1 cellular context compared by ENCODE assay signal in the genomic region with DNA sequence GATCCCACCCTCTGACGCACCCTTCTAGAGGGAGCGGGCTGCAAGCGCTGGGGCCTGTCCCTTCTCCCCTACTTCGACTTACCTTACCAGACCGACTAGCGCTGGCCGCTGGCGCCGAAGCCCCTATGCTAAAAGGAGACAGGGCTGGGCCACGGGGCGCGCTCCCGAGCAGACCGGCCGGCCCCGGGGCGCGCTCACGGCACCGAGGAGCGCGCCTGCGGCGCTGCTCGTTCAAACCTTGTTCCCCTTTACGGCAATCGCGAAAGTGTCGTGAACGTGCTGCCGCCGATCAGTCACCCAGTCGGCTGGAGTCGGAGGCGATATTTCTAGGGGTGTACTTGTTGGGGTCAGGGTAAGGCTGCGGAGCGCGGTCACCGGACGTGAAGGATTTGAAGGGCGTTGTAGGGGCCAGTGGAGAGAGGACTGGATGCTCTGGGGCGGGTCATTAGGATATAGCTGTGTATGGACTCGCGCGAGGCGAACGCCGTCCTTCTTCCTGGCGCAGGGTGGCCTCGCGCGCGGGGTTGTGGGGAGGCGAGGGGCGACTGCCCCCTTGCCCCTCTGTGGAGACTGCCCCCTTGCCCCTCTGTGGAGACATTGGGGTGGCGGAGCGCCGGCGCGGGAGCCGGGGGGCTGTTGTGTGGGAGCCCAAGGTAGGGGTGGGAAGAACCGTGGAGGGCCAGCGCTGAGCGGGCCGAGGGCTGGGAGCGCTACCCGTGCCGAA.
TF ChIP-seq lines count a peak whose summit lies in the region.

A gene (plus strand): TSS at position 268 of the 724 bp plus-strand sequence. CDS start 7,492 bp downstream, outside the sequence.
A gene (minus strand): TSS at position 138 of the 724 bp plus-strand sequence. CDS start 8,539 bp downstream, outside the sequence.

TF ChIP-seq in K562, 482 proteins besides CTCF, POLR2A, EP300 and RAD21 (continued from another document and continues in another):
- TF ChIP-seq POLR2AphosphoS5 (IDR thresholded peaks at IDR 0.05; ENCODE audit: control insufficient read depth, insufficient read depth, low read depth, low read length) = peak; percentile 88
- TF ChIP-seq HIVEP1 (CRISPR knock-in tag; IDR thresholded peaks at IDR 0.05) = no peak
- TF ChIP-seq, protein P1, sequence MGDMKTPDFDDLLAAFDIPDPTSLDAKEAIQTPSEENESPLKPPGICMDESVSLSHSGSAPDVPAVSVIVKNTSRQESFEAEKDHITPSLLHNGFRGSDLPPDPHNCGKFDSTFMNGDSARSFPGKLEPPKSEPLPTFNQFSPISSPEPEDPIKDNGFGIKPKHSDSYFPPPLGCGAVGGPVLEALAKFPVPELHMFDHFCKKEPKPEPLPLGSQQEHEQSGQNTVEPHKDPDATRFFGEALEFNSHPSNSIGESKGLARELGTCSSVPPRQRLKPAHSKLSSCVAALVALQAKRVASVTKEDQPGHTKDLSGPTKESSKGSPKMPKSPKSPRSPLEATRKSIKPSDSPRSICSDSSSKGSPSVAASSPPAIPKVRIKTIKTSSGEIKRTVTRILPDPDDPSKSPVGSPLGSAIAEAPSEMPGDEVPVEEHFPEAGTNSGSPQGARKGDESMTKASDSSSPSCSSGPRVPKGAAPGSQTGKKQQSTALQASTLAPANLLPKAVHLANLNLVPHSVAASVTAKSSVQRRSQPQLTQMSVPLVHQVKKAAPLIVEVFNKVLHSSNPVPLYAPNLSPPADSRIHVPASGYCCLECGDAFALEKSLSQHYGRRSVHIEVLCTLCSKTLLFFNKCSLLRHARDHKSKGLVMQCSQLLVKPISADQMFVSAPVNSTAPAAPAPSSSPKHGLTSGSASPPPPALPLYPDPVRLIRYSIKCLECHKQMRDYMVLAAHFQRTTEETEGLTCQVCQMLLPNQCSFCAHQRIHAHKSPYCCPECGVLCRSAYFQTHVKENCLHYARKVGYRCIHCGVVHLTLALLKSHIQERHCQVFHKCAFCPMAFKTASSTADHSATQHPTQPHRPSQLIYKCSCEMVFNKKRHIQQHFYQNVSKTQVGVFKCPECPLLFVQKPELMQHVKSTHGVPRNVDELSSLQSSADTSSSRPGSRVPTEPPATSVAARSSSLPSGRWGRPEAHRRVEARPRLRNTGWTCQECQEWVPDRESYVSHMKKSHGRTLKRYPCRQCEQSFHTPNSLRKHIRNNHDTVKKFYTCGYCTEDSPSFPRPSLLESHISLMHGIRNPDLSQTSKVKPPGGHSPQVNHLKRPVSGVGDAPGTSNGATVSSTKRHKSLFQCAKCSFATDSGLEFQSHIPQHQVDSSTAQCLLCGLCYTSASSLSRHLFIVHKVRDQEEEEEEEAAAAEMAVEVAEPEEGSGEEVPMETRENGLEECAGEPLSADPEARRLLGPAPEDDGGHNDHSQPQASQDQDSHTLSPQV (IDR thresholded peaks at IDR 0.05) = no peak
- TF ChIP-seq ZNF561 (CRISPR knock-in tag; conservative IDR thresholded peaks at IDR 0.05) = no peak
- TF ChIP-seq, protein P2, sequence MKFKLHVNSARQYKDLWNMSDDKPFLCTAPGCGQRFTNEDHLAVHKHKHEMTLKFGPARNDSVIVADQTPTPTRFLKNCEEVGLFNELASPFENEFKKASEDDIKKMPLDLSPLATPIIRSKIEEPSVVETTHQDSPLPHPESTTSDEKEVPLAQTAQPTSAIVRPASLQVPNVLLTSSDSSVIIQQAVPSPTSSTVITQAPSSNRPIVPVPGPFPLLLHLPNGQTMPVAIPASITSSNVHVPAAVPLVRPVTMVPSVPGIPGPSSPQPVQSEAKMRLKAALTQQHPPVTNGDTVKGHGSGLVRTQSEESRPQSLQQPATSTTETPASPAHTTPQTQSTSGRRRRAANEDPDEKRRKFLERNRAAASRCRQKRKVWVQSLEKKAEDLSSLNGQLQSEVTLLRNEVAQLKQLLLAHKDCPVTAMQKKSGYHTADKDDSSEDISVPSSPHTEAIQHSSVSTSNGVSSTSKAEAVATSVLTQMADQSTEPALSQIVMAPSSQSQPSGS (CRISPR knock-in tag; IDR thresholded peaks at IDR 0.05) = no peak
- TF ChIP-seq, protein P3, sequence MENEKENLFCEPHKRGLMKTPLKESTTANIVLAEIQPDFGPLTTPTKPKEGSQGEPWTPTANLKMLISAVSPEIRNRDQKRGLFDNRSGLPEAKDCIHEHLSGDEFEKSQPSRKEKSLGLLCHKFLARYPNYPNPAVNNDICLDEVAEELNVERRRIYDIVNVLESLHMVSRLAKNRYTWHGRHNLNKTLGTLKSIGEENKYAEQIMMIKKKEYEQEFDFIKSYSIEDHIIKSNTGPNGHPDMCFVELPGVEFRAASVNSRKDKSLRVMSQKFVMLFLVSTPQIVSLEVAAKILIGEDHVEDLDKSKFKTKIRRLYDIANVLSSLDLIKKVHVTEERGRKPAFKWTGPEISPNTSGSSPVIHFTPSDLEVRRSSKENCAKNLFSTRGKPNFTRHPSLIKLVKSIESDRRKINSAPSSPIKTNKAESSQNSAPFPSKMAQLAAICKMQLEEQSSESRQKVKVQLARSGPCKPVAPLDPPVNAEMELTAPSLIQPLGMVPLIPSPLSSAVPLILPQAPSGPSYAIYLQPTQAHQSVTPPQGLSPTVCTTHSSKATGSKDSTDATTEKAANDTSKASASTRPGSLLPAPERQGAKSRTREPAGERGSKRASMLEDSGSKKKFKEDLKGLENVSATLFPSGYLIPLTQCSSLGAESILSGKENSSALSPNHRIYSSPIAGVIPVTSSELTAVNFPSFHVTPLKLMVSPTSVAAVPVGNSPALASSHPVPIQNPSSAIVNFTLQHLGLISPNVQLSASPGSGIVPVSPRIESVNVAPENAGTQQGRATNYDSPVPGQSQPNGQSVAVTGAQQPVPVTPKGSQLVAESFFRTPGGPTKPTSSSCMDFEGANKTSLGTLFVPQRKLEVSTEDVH (IDR thresholded peaks at IDR 0.05; ENCODE audit: low read depth, partially characterized antibody) = peak; percentile 79
- no peak for TF ChIP-seq ETS2 (tag; IDR thresholded peaks at IDR 0.05; ENCODE audit: borderline replicate concordance, poor library complexity, severe bottlenecking)
- TF ChIP-seq TAF7 (tag; IDR thresholded peaks at IDR 0.05) = peak; percentile 60; the same call in 1 of the 2 replicates
- 0 out of 2 replicates have a peak, but pooled peaks have one; percentile 25 for TF ChIP-seq MEF2D (tag; conservative IDR thresholded peaks at IDR 0.05; ENCODE audit: low read depth)
- TF ChIP-seq FOS (IDR thresholded peaks at IDR 0.05; ENCODE audit: extremely low read depth, insufficient read length) = peak; percentile 7
- no peak for TF ChIP-seq MAFK (IDR thresholded peaks at IDR 0.05; ENCODE audit: low read length)
- no peak for TF ChIP-seq BDP1 (IDR thresholded peaks at IDR 0.05; ENCODE audit: insufficient read depth, insufficient read length)
- peak; percentile 29; the same call in 1 of the 2 replicates for TF ChIP-seq MYNN (IDR thresholded peaks at IDR 0.05)
- no peak for TF ChIP-seq MYNN (CRISPR knock-in tag; IDR thresholded peaks at IDR 0.05)
- no peak for TF ChIP-seq STAT5B (CRISPR knock-in tag; IDR thresholded peaks at IDR 0.05)
- TF ChIP-seq ZNF224 (CRISPR knock-in tag; IDR thresholded peaks at IDR 0.05) = no peak
- TF ChIP-seq KAT8 (IDR thresholded peaks at IDR 0.05; ENCODE audit: low read depth) = no peak
- TF ChIP-seq ZNF75A (CRISPR knock-in tag; IDR thresholded peaks at IDR 0.05) = no peak
- TF ChIP-seq, protein P4, sequence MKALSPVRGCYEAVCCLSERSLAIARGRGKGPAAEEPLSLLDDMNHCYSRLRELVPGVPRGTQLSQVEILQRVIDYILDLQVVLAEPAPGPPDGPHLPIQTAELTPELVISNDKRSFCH (CRISPR knock-in tag; IDR thresholded peaks at IDR 0.05) = no peak
- TF ChIP-seq, protein P4 (tag; IDR thresholded peaks at IDR 0.05) = no peak
- no peak for TF ChIP-seq CBX2 (IDR thresholded peaks at IDR 0.05; ENCODE audit: insufficient read depth, low read length, poor library complexity, severe bottlenecking)
- TF ChIP-seq, protein P5, sequence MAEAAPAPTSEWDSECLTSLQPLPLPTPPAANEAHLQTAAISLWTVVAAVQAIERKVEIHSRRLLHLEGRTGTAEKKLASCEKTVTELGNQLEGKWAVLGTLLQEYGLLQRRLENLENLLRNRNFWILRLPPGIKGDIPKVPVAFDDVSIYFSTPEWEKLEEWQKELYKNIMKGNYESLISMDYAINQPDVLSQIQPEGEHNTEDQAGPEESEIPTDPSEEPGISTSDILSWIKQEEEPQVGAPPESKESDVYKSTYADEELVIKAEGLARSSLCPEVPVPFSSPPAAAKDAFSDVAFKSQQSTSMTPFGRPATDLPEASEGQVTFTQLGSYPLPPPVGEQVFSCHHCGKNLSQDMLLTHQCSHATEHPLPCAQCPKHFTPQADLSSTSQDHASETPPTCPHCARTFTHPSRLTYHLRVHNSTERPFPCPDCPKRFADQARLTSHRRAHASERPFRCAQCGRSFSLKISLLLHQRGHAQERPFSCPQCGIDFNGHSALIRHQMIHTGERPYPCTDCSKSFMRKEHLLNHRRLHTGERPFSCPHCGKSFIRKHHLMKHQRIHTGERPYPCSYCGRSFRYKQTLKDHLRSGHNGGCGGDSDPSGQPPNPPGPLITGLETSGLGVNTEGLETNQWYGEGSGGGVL (CRISPR knock-in tag; IDR thresholded peaks at IDR 0.05) = no peak
- no peak for TF ChIP-seq U2AF1 (optimal IDR thresholded peaks at IDR 0.05; ENCODE audit: low read depth, low read length)
- 0 out of 2 replicates have a peak, but pooled peaks have one; percentile 13 for TF ChIP-seq ZFP1 (CRISPR knock-in tag; IDR thresholded peaks at IDR 0.05)
- TF ChIP-seq CTBP1 (IDR thresholded peaks at IDR 0.05; ENCODE audit: borderline replicate concordance) = peak; percentile 85; the same call in 1 of the 2 replicates
- no peak for TF ChIP-seq JUNB (CRISPR knock-in tag; conservative IDR thresholded peaks at IDR 0.05)
- peak; percentile 22; the same call in 1 of the 2 replicates for TF ChIP-seq CHD2 (IDR thresholded peaks at IDR 0.05; ENCODE audit: low read depth, low read length)
- no peak for TF ChIP-seq ZNF785 (CRISPR knock-in tag; IDR thresholded peaks at IDR 0.05)
- TF ChIP-seq, protein P6, sequence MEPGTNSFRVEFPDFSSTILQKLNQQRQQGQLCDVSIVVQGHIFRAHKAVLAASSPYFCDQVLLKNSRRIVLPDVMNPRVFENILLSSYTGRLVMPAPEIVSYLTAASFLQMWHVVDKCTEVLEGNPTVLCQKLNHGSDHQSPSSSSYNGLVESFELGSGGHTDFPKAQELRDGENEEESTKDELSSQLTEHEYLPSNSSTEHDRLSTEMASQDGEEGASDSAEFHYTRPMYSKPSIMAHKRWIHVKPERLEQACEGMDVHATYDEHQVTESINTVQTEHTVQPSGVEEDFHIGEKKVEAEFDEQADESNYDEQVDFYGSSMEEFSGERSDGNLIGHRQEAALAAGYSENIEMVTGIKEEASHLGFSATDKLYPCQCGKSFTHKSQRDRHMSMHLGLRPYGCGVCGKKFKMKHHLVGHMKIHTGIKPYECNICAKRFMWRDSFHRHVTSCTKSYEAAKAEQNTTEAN (CRISPR knock-in tag; IDR thresholded peaks at IDR 0.05) = no peak
- TF ChIP-seq PHF20 (IDR thresholded peaks at IDR 0.05; ENCODE audit: partially characterized antibody) = peak; percentile 76
- TF ChIP-seq PHTF2 (CRISPR knock-in tag; IDR thresholded peaks at IDR 0.05) = no peak
- TF ChIP-seq CBFA2T2 (conservative IDR thresholded peaks at IDR 0.05) = no peak
- TF ChIP-seq CREBBP (IDR thresholded peaks at IDR 0.05; ENCODE audit: low read depth, low read length) = no peak
- no peak for TF ChIP-seq PPARD (CRISPR knock-in tag; IDR thresholded peaks at IDR 0.05)
- TF ChIP-seq, protein P7, sequence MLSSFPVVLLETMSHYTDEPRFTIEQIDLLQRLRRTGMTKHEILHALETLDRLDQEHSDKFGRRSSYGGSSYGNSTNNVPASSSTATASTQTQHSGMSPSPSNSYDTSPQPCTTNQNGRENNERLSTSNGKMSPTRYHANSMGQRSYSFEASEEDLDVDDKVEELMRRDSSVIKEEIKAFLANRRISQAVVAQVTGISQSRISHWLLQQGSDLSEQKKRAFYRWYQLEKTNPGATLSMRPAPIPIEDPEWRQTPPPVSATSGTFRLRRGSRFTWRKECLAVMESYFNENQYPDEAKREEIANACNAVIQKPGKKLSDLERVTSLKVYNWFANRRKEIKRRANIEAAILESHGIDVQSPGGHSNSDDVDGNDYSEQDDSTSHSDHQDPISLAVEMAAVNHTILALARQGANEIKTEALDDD (IDR thresholded peaks at IDR 0.05) = no peak
- TF ChIP-seq, protein P8, sequence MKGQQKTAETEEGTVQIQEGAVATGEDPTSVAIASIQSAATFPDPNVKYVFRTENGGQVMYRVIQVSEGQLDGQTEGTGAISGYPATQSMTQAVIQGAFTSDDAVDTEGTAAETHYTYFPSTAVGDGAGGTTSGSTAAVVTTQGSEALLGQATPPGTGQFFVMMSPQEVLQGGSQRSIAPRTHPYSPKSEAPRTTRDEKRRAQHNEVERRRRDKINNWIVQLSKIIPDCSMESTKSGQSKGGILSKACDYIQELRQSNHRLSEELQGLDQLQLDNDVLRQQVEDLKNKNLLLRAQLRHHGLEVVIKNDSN (CRISPR knock-in tag; IDR thresholded peaks at IDR 0.05) = no peak
- TF ChIP-seq, protein P9, sequence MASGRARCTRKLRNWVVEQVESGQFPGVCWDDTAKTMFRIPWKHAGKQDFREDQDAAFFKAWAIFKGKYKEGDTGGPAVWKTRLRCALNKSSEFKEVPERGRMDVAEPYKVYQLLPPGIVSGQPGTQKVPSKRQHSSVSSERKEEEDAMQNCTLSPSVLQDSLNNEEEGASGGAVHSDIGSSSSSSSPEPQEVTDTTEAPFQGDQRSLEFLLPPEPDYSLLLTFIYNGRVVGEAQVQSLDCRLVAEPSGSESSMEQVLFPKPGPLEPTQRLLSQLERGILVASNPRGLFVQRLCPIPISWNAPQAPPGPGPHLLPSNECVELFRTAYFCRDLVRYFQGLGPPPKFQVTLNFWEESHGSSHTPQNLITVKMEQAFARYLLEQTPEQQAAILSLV (tag; IDR thresholded peaks at IDR 0.05) = no peak
- TF ChIP-seq, protein P10, sequence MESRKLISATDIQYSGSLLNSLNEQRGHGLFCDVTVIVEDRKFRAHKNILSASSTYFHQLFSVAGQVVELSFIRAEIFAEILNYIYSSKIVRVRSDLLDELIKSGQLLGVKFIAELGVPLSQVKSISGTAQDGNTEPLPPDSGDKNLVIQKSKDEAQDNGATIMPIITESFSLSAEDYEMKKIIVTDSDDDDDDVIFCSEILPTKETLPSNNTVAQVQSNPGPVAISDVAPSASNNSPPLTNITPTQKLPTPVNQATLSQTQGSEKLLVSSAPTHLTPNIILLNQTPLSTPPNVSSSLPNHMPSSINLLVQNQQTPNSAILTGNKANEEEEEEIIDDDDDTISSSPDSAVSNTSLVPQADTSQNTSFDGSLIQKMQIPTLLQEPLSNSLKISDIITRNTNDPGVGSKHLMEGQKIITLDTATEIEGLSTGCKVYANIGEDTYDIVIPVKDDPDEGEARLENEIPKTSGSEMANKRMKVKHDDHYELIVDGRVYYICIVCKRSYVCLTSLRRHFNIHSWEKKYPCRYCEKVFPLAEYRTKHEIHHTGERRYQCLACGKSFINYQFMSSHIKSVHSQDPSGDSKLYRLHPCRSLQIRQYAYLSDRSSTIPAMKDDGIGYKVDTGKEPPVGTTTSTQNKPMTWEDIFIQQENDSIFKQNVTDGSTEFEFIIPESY (CRISPR knock-in tag; IDR thresholded peaks at IDR 0.05) = peak; percentile 47; the same call in 1 of the 2 replicates
- TF ChIP-seq NR1H2 (CRISPR knock-in tag; IDR thresholded peaks at IDR 0.05) = no peak; the same call in 1 of the 2 replicates
- peak; percentile 33; the same call in 1 of the 2 replicates for TF ChIP-seq NFIC (IDR thresholded peaks at IDR 0.05)
- TF ChIP-seq LEF1 (IDR thresholded peaks at IDR 0.05) = no peak
- TF ChIP-seq MTA3 (IDR thresholded peaks at IDR 0.05; ENCODE audit: borderline replicate concordance) = peak; percentile 20; the same call in 1 of the 2 replicates
- no peak for TF ChIP-seq ZNF274 (IDR thresholded peaks at IDR 0.05; ENCODE audit: borderline replicate concordance, low read depth, low read length)
- TF ChIP-seq HDAC1 (IDR thresholded peaks at IDR 0.05) = peak in 1 of 2 experiments; percentile 83; a peak in 2 of 4 replicates
- no peak for TF ChIP-seq CBX3 (IDR thresholded peaks at IDR 0.05; ENCODE audit: borderline replicate concordance in 1 of 2, low read length in 2 of 2)
